In the genomic region with DNA sequence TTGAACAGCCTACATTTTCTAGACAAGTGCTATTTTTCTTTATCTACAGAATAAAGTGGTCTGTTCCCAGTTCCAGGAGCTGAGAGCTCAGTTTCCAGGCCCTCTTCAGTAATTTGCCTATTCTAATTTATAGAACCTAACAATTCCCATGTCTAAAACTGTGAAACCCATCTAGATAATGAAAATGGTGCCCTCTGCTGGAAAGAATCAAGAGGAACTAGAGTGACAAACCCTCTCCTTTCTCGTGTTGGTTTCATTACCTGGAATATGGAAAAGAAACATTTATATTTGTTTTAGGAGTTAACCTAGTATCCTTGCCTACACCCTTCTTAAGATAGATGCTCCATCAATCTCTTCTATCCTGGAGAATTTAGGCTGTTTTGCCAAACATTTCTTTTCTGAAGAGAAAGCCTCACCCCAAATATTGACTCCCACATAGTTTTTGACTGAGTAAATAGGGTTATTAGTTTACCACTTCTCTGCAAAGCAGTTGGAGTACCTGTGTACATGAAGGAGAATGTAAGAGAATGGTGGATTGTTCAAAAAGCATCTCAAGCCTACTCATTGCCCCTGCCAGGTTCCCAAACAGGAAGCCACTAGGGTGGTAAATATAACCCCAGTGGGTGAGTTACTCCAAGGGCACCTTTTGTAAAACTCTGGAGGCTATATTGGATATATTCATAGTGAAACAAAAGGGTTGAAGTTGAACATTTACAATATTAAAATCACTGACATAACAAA, we compare ENCODE assay signal across 8 cellular contexts.
DNase-seq lines count a peak whose midpoint lies in the region; ATAC-seq, FAIRE-seq and TF ChIP-seq lines count a peak whose summit lies in the region.

No MANE protein-coding gene starts in this region.

- H3T11ph ChIP-seq in H9 (ENCODE audit: low read length), result no peak overlapping the region

- no peak overlapping the region for H3K4me3 Mint-ChIP-seq in H9

- no peaks in the 10 kb centered on the region for H3K9me3 ChIP-seq in H9 (ENCODE audit: control insufficient read depth, low read depth, low read length)

- H3K79me1 ChIP-seq in H9 (ENCODE audit: insufficient read depth, low read depth, low read length, poor library complexity, severe bottlenecking), result no peaks in the 10 kb centered on the region

- TF ChIP-seq CTCF in H9 (conservative IDR thresholded peaks at IDR 0.05), result peak; percentile 79

- no peak overlapping the region for H3K4ac ChIP-seq in H9 (ENCODE audit: low read depth, low read length)

- H2BK5ac ChIP-seq in H9 (ENCODE audit: insufficient read length, low read length), result no peak overlapping the region

- H3K27ac ChIP-seq in H9 (ENCODE audit: insufficient read length, low read depth, low read length), result no peak overlapping the region

- no peak overlapping the region for H3K27ac Mint-ChIP-seq in H9

- no peak overlapping the region for H4K5ac ChIP-seq in H9 (ENCODE audit: insufficient read length, low read depth, low read length)

- no peak overlapping the region for H2BK15ac ChIP-seq in H9 (ENCODE audit: low read depth, low read length)

- no peaks in the 10 kb centered on the region for H3K36me3 Mint-ChIP-seq in H9 (ENCODE audit: insufficient read depth in 1 of 3, low read depth in 3 of 3)

- no peak overlapping the region for H3K4me2 ChIP-seq in H9 (ENCODE audit: insufficient read depth, insufficient read length, low read length)

- H3K27me3 ChIP-seq in H9 (ENCODE audit: insufficient read depth, low read length), result no peaks in the 10 kb centered on the region

- no peak overlapping the region for H3K23ac ChIP-seq in H9 (ENCODE audit: insufficient read length, low read depth, low read length)

- H4K20me1 ChIP-seq in H9 (ENCODE audit: control insufficient read depth, insufficient read depth, insufficient read length), result no peaks in the 10 kb centered on the region

- peak; percentile 67 for DNase-seq in EH (ENCODE audit: low read depth)
- DNase-seq in H9, result no peak
- DNase-seq in NCI-H1694 treated with DMSO at 0.1 percent for 48 hours (lab: John Stamatoyannopoulos, UW), result peak; percentile 76
- DNase-seq in frontal cortex (ENCODE audit: low spot score in 2 of 2), result peak; percentile 39 to 49
- DNase-seq in pons (ENCODE audit: low spot score), result peak; percentile 87

- H3K4me1 ChIP-seq in H9 (ENCODE audit: insufficient read depth, low read length), result no peaks in the 10 kb centered on the region

- H4K91ac ChIP-seq in H9 (ENCODE audit: insufficient read length, low read depth, low read length), result no peak overlapping the region

- no peaks in the 10 kb centered on the region for H3K9me3 Mint-ChIP-seq in H9

- FAIRE-seq in TTC549 (lab: Jason Lieb, UNC), result peak; percentile 70
- FAIRE-seq in frontal cortex (lab: Jason Lieb, UNC), result peak; percentile 88

- no peak overlapping the region for H3K56ac ChIP-seq in H9 (ENCODE audit: insufficient read length, low read depth, low read length)

- H3K18ac ChIP-seq in H9 (ENCODE audit: insufficient read length, low read depth, low read length), result no peak overlapping the region

- H3K4me1 Mint-ChIP-seq in H9, result peaks cover 2 to 9% of the 10 kb centered on the region in 2 experiments; a peak in 3 of 4 replicates

- no peaks in the 10 kb centered on the region for H3K23me2 ChIP-seq in H9 (ENCODE audit: insufficient read length, low read depth, low read length, poor library complexity, severe bottlenecking)

- no peak overlapping the region for H2AK5ac ChIP-seq in H9 (ENCODE audit: insufficient read length, low read length)

- WGBS in H9 (ENCODE audit: extremely low coverage, insufficient read length, low lambda C conversion rate), result no CpG with 5 or more reads among the region's 1 CpG

- H3K79me2 ChIP-seq in H9 (ENCODE audit: insufficient read depth, low read length), result no peaks in the 10 kb centered on the region

- no peak overlapping the region for H2AFZ ChIP-seq in H9 (ENCODE audit: low read length)

- no peak overlapping the region for H3K9ac ChIP-seq in H9 (ENCODE audit: extremely low read depth, insufficient read length, low read length)

- no peak overlapping the region for H4K8ac ChIP-seq in H9 (replicated peaks; ENCODE audit: insufficient read length, low read depth, low read length)

- no peak overlapping the region for H3K14ac ChIP-seq in H9 (ENCODE audit: insufficient read depth, low read length)

- no peak for ATAC-seq in GM21515 (IDR thresholded peaks at IDR 0.05; ENCODE audit: unreplicated experiment)
- no peak for ATAC-seq in HG03457 (IDR thresholded peaks at IDR 0.05; ENCODE audit: unreplicated experiment)

- H2BK20ac ChIP-seq in H9 (ENCODE audit: low read depth, low read length, poor library complexity, severe bottlenecking), result no peak overlapping the region

- H3K27me3 Mint-ChIP-seq in H9 (ENCODE audit: low read depth), result no peaks in the 10 kb centered on the region

- H2BK120ac ChIP-seq in H9 (ENCODE audit: low read depth, low read length, poor library complexity, severe bottlenecking), result no peak overlapping the region

- H2BK12ac ChIP-seq in H9 (ENCODE audit: insufficient read length, low read depth, low read length), result no peak overlapping the region
